1 cellular context compared by ENCODE assay signal in the genomic region with DNA sequence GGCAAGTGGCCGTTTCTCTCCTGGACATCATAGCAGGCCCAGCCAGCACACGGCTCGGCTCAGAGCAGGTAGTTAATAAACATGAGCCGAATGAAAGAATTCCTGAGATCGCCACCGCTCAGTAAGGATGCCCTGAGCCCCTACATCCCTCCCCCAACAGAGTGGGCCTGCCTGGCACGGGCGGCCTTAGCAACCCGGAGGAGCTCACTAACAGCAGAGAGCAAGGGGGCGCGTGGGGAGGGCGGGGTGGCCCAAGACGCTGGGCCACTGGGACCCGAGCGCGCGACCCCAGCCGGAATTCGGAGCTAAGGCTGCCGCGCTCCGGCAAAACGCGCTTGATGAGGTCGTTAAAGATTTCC.
TF ChIP-seq lines count a peak whose summit lies in the region.

No MANE protein-coding gene starts in this region.

TF ChIP-seq in HCT116, 20 proteins besides CTCF, POLR2A, EP300 and RAD21 (continued from another document):
- TF ChIP-seq, protein P1, sequence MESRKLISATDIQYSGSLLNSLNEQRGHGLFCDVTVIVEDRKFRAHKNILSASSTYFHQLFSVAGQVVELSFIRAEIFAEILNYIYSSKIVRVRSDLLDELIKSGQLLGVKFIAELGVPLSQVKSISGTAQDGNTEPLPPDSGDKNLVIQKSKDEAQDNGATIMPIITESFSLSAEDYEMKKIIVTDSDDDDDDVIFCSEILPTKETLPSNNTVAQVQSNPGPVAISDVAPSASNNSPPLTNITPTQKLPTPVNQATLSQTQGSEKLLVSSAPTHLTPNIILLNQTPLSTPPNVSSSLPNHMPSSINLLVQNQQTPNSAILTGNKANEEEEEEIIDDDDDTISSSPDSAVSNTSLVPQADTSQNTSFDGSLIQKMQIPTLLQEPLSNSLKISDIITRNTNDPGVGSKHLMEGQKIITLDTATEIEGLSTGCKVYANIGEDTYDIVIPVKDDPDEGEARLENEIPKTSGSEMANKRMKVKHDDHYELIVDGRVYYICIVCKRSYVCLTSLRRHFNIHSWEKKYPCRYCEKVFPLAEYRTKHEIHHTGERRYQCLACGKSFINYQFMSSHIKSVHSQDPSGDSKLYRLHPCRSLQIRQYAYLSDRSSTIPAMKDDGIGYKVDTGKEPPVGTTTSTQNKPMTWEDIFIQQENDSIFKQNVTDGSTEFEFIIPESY (IDR thresholded peaks at IDR 0.05; ENCODE audit: extremely low read depth, insufficient replicate concordance, low read length) = no peak
